Comparison of ENCODE assay signal across 1 cellular context in the genomic region with DNA sequence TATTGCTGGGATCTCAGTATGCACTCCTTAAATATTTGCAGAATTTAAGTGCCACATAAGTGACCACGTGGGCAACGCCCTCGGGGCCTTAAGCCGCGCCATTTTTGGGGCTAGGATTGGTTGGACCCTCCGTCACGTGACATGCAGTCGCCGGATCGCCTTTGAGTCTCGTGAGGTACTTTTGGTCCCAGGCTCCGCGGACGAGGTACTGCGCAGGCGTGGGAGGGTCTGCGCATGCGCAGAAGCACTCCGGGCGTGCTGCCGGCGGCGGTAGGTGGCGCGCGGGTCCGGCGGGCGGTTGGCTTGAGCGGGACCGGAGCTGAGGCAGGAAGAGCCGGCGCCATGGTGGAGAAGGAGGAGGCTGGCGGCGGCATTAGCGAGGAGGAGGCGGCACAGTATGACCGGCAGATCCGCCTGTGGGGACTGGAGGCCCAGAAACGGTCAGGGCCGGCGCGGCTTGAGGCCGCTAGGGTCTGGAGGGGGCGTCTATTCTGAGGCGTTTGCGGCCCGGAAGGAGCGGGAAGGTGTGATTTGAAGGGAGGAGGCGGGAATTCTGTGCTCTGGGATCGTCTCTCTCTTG.
A peak's percentile ranks its signal among the peaks of the same experiment; 100 is the strongest.
TF ChIP-seq lines count a peak whose summit lies in the region.

A gene (plus strand): TSS at position 247 of the 580 bp plus-strand sequence. CDS start 96 bp downstream, at position 343.

TF ChIP-seq in HepG2, 621 proteins besides CTCF, POLR2A, EP300 and RAD21 (continued from another document and continues in another):
- TF ChIP-seq, protein P1, sequence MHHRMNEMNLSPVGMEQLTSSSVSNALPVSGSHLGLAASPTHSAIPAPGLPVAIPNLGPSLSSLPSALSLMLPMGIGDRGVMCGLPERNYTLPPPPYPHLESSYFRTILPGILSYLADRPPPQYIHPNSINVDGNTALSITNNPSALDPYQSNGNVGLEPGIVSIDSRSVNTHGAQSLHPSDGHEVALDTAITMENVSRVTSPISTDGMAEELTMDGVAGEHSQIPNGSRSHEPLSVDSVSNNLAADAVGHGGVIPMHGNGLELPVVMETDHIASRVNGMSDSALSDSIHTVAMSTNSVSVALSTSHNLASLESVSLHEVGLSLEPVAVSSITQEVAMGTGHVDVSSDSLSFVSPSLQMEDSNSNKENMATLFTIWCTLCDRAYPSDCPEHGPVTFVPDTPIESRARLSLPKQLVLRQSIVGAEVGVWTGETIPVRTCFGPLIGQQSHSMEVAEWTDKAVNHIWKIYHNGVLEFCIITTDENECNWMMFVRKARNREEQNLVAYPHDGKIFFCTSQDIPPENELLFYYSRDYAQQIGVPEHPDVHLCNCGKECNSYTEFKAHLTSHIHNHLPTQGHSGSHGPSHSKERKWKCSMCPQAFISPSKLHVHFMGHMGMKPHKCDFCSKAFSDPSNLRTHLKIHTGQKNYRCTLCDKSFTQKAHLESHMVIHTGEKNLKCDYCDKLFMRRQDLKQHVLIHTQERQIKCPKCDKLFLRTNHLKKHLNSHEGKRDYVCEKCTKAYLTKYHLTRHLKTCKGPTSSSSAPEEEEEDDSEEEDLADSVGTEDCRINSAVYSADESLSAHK (CRISPR knock-in tag; IDR thresholded peaks at IDR 0.05; ENCODE audit: borderline replicate concordance), result no peak
- no peak for TF ChIP-seq JUNB (CRISPR knock-in tag; IDR thresholded peaks at IDR 0.05; ENCODE audit: borderline replicate concordance)
- TF ChIP-seq, protein P2, sequence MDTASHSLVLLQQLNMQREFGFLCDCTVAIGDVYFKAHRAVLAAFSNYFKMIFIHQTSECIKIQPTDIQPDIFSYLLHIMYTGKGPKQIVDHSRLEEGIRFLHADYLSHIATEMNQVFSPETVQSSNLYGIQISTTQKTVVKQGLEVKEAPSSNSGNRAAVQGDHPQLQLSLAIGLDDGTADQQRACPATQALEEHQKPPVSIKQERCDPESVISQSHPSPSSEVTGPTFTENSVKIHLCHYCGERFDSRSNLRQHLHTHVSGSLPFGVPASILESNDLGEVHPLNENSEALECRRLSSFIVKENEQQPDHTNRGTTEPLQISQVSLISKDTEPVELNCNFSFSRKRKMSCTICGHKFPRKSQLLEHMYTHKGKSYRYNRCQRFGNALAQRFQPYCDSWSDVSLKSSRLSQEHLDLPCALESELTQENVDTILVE (CRISPR knock-in tag; IDR thresholded peaks at IDR 0.05), result peak; percentile 60; the same call in 1 of the 2 replicates
- TF ChIP-seq ZIK1 (CRISPR knock-in tag; IDR thresholded peaks at IDR 0.05; ENCODE audit: borderline replicate concordance, low read depth), result peak; percentile 66; the same call in 1 of the 2 replicates
- TF ChIP-seq, protein P3, sequence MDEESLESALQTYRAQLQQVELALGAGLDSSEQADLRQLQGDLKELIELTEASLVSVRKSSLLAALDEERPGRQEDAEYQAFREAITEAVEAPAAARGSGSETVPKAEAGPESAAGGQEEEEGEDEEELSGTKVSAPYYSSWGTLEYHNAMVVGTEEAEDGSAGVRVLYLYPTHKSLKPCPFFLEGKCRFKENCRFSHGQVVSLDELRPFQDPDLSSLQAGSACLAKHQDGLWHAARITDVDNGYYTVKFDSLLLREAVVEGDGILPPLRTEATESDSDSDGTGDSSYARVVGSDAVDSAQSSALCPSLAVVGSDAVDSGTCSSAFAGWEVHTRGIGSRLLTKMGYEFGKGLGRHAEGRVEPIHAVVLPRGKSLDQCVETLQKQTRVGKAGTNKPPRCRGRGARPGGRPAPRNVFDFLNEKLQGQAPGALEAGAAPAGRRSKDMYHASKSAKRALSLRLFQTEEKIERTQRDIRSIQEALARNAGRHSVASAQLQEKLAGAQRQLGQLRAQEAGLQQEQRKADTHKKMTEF (CRISPR knock-in tag; IDR thresholded peaks at IDR 0.05), result 0 out of 2 replicates have a peak, but pooled peaks have one; percentile 67
- TF ChIP-seq, protein P4, sequence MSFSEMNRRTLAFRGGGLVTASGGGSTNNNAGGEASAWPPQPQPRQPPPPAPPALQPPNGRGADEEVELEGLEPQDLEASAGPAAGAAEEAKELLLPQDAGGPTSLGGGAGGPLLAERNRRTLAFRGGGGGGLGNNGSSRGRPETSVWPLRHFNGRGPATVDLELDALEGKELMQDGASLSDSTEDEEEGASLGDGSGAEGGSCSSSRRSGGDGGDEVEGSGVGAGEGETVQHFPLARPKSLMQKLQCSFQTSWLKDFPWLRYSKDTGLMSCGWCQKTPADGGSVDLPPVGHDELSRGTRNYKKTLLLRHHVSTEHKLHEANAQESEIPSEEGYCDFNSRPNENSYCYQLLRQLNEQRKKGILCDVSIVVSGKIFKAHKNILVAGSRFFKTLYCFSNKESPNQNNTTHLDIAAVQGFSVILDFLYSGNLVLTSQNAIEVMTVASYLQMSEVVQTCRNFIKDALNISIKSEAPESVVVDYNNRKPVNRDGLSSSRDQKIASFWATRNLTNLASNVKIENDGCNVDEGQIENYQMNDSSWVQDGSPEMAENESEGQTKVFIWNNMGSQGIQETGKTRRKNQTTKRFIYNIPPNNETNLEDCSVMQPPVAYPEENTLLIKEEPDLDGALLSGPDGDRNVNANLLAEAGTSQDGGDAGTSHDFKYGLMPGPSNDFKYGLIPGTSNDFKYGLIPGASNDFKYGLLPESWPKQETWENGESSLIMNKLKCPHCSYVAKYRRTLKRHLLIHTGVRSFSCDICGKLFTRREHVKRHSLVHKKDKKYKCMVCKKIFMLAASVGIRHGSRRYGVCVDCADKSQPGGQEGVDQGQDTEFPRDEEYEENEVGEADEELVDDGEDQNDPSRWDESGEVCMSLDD (CRISPR knock-in tag; IDR thresholded peaks at IDR 0.05; ENCODE audit: borderline replicate concordance), result no peak
- 0 out of 2 replicates have a peak, but pooled peaks have one; percentile 42 for TF ChIP-seq ZNF264 (CRISPR knock-in tag; IDR thresholded peaks at IDR 0.05)
- TF ChIP-seq NFE2L2 (IDR thresholded peaks at IDR 0.05; ENCODE audit: low read length), result no peak
- peak; percentile 65; the same call in 1 of the 2 replicates for TF ChIP-seq ZNF772 (CRISPR knock-in tag; IDR thresholded peaks at IDR 0.05)
- TF ChIP-seq, protein P5, sequence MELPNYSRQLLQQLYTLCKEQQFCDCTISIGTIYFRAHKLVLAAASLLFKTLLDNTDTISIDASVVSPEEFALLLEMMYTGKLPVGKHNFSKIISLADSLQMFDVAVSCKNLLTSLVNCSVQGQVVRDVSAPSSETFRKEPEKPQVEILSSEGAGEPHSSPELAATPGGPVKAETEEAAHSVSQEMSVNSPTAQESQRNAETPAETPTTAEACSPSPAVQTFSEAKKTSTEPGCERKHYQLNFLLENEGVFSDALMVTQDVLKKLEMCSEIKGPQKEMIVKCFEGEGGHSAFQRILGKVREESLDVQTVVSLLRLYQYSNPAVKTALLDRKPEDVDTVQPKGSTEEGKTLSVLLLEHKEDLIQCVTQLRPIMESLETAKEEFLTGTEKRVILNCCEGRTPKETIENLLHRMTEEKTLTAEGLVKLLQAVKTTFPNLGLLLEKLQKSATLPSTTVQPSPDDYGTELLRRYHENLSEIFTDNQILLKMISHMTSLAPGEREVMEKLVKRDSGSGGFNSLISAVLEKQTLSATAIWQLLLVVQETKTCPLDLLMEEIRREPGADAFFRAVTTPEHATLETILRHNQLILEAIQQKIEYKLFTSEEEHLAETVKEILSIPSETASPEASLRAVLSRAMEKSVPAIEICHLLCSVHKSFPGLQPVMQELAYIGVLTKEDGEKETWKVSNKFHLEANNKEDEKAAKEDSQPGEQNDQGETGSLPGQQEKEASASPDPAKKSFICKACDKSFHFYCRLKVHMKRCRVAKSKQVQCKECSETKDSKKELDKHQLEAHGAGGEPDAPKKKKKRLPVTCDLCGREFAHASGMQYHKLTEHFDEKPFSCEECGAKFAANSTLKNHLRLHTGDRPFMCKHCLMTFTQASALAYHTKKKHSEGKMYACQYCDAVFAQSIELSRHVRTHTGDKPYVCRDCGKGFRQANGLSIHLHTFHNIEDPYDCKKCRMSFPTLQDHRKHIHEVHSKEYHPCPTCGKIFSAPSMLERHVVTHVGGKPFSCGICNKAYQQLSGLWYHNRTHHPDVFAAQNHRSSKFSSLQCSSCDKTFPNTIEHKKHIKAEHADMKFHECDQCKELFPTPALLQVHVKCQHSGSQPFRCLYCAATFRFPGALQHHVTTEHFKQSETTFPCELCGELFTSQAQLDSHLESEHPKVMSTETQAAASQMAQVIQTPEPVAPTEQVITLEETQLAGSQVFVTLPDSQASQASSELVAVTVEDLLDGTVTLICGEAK (IDR thresholded peaks at IDR 0.05), result no peak
- TF ChIP-seq, protein P5 (CRISPR knock-in tag; IDR thresholded peaks at IDR 0.05), result peak; percentile 32; the same call in 1 of the 2 replicates
- TF ChIP-seq CCAR2 (optimal IDR thresholded peaks at IDR 0.05; ENCODE audit: low read depth, low read length), result no peak
- TF ChIP-seq HOXA7 (CRISPR knock-in tag; IDR thresholded peaks at IDR 0.05), result no peak
- peak; percentile 58; the same call in 1 of the 2 replicates for TF ChIP-seq KLF11 (CRISPR knock-in tag; IDR thresholded peaks at IDR 0.05)
- peak; percentile 83 for TF ChIP-seq ARNT2 (CRISPR knock-in tag; IDR thresholded peaks at IDR 0.05; ENCODE audit: low read depth)
- TF ChIP-seq, protein P6, sequence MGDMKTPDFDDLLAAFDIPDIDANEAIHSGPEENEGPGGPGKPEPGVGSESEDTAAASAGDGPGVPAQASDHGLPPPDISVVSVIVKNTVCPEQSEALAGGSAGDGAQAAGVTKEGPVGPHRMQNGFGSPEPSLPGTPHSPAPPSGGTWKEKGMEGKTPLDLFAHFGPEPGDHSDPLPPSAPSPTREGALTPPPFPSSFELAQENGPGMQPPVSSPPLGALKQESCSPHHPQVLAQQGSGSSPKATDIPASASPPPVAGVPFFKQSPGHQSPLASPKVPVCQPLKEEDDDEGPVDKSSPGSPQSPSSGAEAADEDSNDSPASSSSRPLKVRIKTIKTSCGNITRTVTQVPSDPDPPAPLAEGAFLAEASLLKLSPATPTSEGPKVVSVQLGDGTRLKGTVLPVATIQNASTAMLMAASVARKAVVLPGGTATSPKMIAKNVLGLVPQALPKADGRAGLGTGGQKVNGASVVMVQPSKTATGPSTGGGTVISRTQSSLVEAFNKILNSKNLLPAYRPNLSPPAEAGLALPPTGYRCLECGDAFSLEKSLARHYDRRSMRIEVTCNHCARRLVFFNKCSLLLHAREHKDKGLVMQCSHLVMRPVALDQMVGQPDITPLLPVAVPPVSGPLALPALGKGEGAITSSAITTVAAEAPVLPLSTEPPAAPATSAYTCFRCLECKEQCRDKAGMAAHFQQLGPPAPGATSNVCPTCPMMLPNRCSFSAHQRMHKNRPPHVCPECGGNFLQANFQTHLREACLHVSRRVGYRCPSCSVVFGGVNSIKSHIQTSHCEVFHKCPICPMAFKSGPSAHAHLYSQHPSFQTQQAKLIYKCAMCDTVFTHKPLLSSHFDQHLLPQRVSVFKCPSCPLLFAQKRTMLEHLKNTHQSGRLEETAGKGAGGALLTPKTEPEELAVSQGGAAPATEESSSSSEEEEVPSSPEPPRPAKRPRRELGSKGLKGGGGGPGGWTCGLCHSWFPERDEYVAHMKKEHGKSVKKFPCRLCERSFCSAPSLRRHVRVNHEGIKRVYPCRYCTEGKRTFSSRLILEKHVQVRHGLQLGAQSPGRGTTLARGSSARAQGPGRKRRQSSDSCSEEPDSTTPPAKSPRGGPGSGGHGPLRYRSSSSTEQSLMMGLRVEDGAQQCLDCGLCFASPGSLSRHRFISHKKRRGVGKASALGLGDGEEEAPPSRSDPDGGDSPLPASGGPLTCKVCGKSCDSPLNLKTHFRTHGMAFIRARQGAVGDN (CRISPR knock-in tag; IDR thresholded peaks at IDR 0.05), result peak; percentile 98
- TF ChIP-seq ISX (CRISPR knock-in tag; conservative IDR thresholded peaks at IDR 0.05), result no peak
